ENCODE assay signal across 25 cellular contexts in genomic region chr9:110932883-110933282, GRCh38.
A peak's percentile ranks its signal among the peaks of the same experiment; 100 is the strongest.
DNase-seq lines count a peak whose midpoint lies in the region; ATAC-seq, FAIRE-seq and TF ChIP-seq lines count a peak whose summit lies in the region.
"Had no signal": no experiment of that assay in that cellular context is flagged by ENCODE, and none has a peak within 500 bp of the region (broad histone marks: within the 10 kb centered on the region; RNA-seq: fewer than 3 reads in every experiment).

No MANE protein-coding gene starts in this region.

- FAIRE-seq in small intestine (lab: Jason Lieb, UNC): no peak
- FAIRE-seq: urothelium cell line had no signal

- WGBS in small intestine, 3 donors: 67 to 79% (median 73%) methylated on average over 4 of the region's 4 CpGs
- WGBS in gastroesophageal sphincter (ENCODE audit: low coverage in 1 of 2), 2 donors: 72 to 88% methylated on average over 4 of the region's 4 CpGs

- ATAC-seq in gastroesophageal sphincter: no peak
- no peak for ATAC-seq in GM21528 (IDR thresholded peaks at IDR 0.05; ENCODE audit: low FRiP score, unreplicated experiment)
- ATAC-seq: activated T-cell treated with anti-CD3 and anti-CD28 coated beads, Interleukin-2, amount 50 U/mL, for 4 hours had no signal

- TF ChIP-seq EP300 in gastroesophageal sphincter (IDR thresholded peaks at IDR 0.05): no peak

- TF ChIP-seq CTCF in dorsolateral prefrontal cortex (IDR thresholded peaks at IDR 0.05 in 54 of 56, conservative IDR thresholded peaks at IDR 0.05 in 2 of 56; ENCODE audit: low read depth in 1 of 56, partially characterized antibody in 56 of 56): no peak
- TF ChIP-seq CTCF in gastroesophageal sphincter (IDR thresholded peaks at IDR 0.05): no peak

- H3K9me3 ChIP-seq in KOPT-K1 (ENCODE audit: insufficient read depth, low read length, poor library complexity, severe bottlenecking) (peaks cover 27% of the 10 kb centered on the region), small intestine (ENCODE audit: control insufficient read depth, low read depth) (no peaks in the 10 kb centered on the region), gastroesophageal sphincter (no peaks in the 10 kb centered on the region)
- H3K9me3 ChIP-seq: adrenal gland, breast epithelium, prostate gland, sigmoid colon, suprapubic skin had no signal

- H3K4me1 ChIP-seq in small intestine (ENCODE audit: control insufficient read depth in 2 of 2, insufficient read depth in 1 of 2, low read depth in 1 of 2, low read length in 1 of 2) (peaks cover 4 to 5% of the 10 kb centered on the region in 2 donors), gastroesophageal sphincter (peaks cover 0 to 12% (median 0%) of the 10 kb centered on the region in 3 donors)
- H3K4me1 ChIP-seq: adrenal gland, breast epithelium, prostate gland had no signal

- H3K27ac ChIP-seq in KOPT-K1 (ENCODE audit: low read depth, low read length, poor library complexity, severe bottlenecking) (peak overlapping the region; percentile 65), dorsolateral prefrontal cortex (peak overlapping the region in 40 of 59 donors; percentile 0 to 85 (median 51)), small intestine (ENCODE audit: low read depth in 1 of 2, low read length in 1 of 2) (no peak overlapping the region), gastroesophageal sphincter (no peak overlapping the region)
- H3K27ac ChIP-seq: adrenal gland, PC-9, prostate gland, suprapubic skin had no signal

- H3K27me3 ChIP-seq in dorsolateral prefrontal cortex (no peaks in the 10 kb centered on the region), small intestine (ENCODE audit: control insufficient read depth in 2 of 2, insufficient read depth in 2 of 2, low read length in 2 of 2) (no peaks in the 10 kb centered on the region), gastroesophageal sphincter (no peaks in the 10 kb centered on the region), H7 (ENCODE audit: control insufficient read depth, insufficient read depth, low read length) (no peaks in the 10 kb centered on the region)
- H3K27me3 ChIP-seq: adrenal gland, breast epithelium, sigmoid colon, suprapubic skin had no signal

- no peak for TF ChIP-seq POLR2A in gastroesophageal sphincter (IDR thresholded peaks at IDR 0.05)

- DNase-seq in GM04504 (ENCODE audit: low read depth) (peak; percentile 60), dorsolateral prefrontal cortex (no peak), small intestine (peak; percentile 63), NCI-H2107 (lab: John Stamatoyannopoulos, UW) (no peak), H7 (no peak)
- DNase-seq: activated CD4-positive, alpha-beta T cell treated with anti-CD3 and anti-CD28 coated beads, Interleukin-2, amount 50 U/mL, for 1 hour; activated gamma-delta T cell treated with Interleukin-2 at 50 U/mL for 16 hours; activated T-cell treated with anti-CD3 and anti-CD28 coated beads, Interleukin-2, amount 50 U/mL, for 4 hours; adrenal gland; GOT3; NCI-H510A treated with DMSO at 0.1 percent for 48 hours; NK-92 treated with Interleukin-12 subunit alpha and Interleukin-12 subunit beta, amount 100 ng/mL, for 24 hours; PC-9; sigmoid colon; stimulated activated CD4-positive, alpha-beta T cell treated with anti-CD3 and anti-CD28 coated beads, Interleukin-15, amount 100 ng/mL, for 24 hours; stimulated activated naive B cell treated with anti-CD40 and anti-IgM and Interleukin-4, amounts not matched to agents 10 μg/mL and 1 μg/mL and 100 μg/mL, for 72 hours; T-helper 9 cell had no signal

- intact Hi-C loops in dorsolateral prefrontal cortex (cut with DNase I): no loop called here

- no peaks in the 10 kb centered on the region for H3K36me3 ChIP-seq in KOPT-K1 (ENCODE audit: insufficient read depth, low read length)
- H3K36me3 ChIP-seq in small intestine (ENCODE audit: control insufficient read depth in 2 of 2, insufficient read depth in 2 of 2, low read length in 2 of 2): no peaks in the 10 kb centered on the region
- no peaks in the 10 kb centered on the region for H3K36me3 ChIP-seq in gastroesophageal sphincter
- H3K36me3 ChIP-seq in H7 (replicated peaks; ENCODE audit: control insufficient read depth, insufficient read depth, low read length): no peaks in the 10 kb centered on the region
- H3K36me3 ChIP-seq: adrenal gland, breast epithelium, prostate gland, sigmoid colon, suprapubic skin had no signal

- H3K4me3 ChIP-seq in dorsolateral prefrontal cortex: no peak overlapping the region
- H3K4me3 ChIP-seq in small intestine (ENCODE audit: low read depth in 1 of 2, low read length in 2 of 2): no peak overlapping the region
- H3K4me3 ChIP-seq in gastroesophageal sphincter: no peak overlapping the region
- H3K4me3 ChIP-seq in H7 (ENCODE audit: insufficient read depth, low read depth, low read length): no peak overlapping the region
- H3K4me3 ChIP-seq: adrenal gland, breast epithelium, coronary artery, PC-9, prostate gland, sigmoid colon, suprapubic skin had no signal

Comparison
In these comparisons a context has a peak if more than half of its experiments do, and no peak if none do; other contexts are left out.
1. DNase-seq: peak in GM04504 (single experiment) and small intestine (single experiment); none in dorsolateral prefrontal cortex (0 of 10), NCI-H2107 (single experiment) and H7 (single experiment).
2. H3K27ac ChIP-seq: peak in KOPT-K1 (single experiment) and dorsolateral prefrontal cortex (40 of 59); none in small intestine (0 of 2) and gastroesophageal sphincter (0 of 4).